ENCODE assay signal across 34 cellular contexts in genomic region chr4:119597377-119597776, GRCh38. TPM values are rescaled to one million over a fixed set of nuclear protein-coding genes. Genes with fewer than 3 reads are reported as not detected.
A peak's percentile ranks its signal among the peaks of the same experiment; 100 is the strongest.
DNase-seq lines count a peak whose midpoint lies in the region; ATAC-seq, FAIRE-seq and TF ChIP-seq lines count a peak whose summit lies in the region.
"Had no signal": no experiment of that assay in that cellular context is flagged by ENCODE, and none has a peak within 500 bp of the region (broad histone marks: within the 10 kb centered on the region; RNA-seq: fewer than 3 reads in every experiment).

No MANE protein-coding gene starts in this region.

- no peak overlapping the region for H3K4me3 Mint-ChIP-seq in astrocyte (ENCODE audit: unreplicated experiment)
- no peak overlapping the region for H3K4me3 Mint-ChIP-seq in natural killer cell
- H3K4me3 Mint-ChIP-seq: activated B cell treated with CpG ODN at 0.5 μM for 24 hours; activated naive CD8-positive, alpha-beta T cell treated with anti-CD3 and anti-CD28 coated beads, Interleukin-2, amount 50 U/mL, for 24 hours; activated T-cell treated with anti-CD3 and anti-CD28 coated beads, Interleukin-2, amount 50 U/mL, for 4 hours; CD8-positive, alpha-beta T cell; central memory CD8-positive, alpha-beta T cell; stimulated activated naive CD8-positive, alpha-beta T cell treated with anti-CD3 and anti-CD28 coated beads, Interleukin-15, Interleukin-2, amounts not matched to agents 100 ng/mL and 50 ng/mL, for 24 hours had no signal

- H3K4me3 ChIP-seq in H7 (ENCODE audit: insufficient read depth, low read depth, low read length) (no peak overlapping the region), astrocyte (ENCODE audit: insufficient read depth, low read depth, low read length) (no peak overlapping the region), skeletal muscle cell (ENCODE audit: low read depth, low read length) (no peak overlapping the region)
- H3K4me3 ChIP-seq: body of pancreas, esophagus squamous epithelium, HAP-1, right atrium auricular region, SJSA1, spleen, vagina had no signal

- H3K79me2 ChIP-seq in astrocyte (ENCODE audit: insufficient read depth, low read length): peaks cover 15% of the 10 kb centered on the region

- TF ChIP-seq CTCF in astrocyte (IDR thresholded peaks at IDR 0.05; ENCODE audit: insufficient read depth, low read depth, low read length) (no peak), natural killer cell (IDR thresholded peaks at IDR 0.05) (no peak)

- intact Hi-C loops in natural killer cell (cut with micrococcal nuclease): no loop called here

- no peak for FAIRE-seq in astrocyte (lab: Jason Lieb, UNC)
- FAIRE-seq: GM12891 had no signal

- no peak overlapping the region for H3K9ac ChIP-seq in astrocyte (ENCODE audit: low read length)

- H3K27ac ChIP-seq in astrocyte (ENCODE audit: low read depth, low read length): no peak overlapping the region
- H3K27ac ChIP-seq: body of pancreas, RWPE1, SJSA1, spleen, vagina had no signal

- H2AFZ ChIP-seq in astrocyte (ENCODE audit: low read depth, low read length): no peak overlapping the region

- no peaks in the 10 kb centered on the region for H3K9me3 Mint-ChIP-seq in astrocyte (ENCODE audit: unreplicated experiment)
- H3K9me3 Mint-ChIP-seq in natural killer cell: peaks cover 5 to 7% of the 10 kb centered on the region in 2 donors

- no peak for ATAC-seq in GM21390 (IDR thresholded peaks at IDR 0.05; ENCODE audit: unreplicated experiment)
- ATAC-seq in natural killer cell: no peak
- no peak for ATAC-seq in HG03432 (IDR thresholded peaks at IDR 0.05; ENCODE audit: unreplicated experiment)
- ATAC-seq: activated naive CD8-positive, alpha-beta T cell treated with anti-CD3 and anti-CD28 coated beads, Interleukin-2, amount 50 U/mL, for 24 hours; activated T-cell treated with anti-CD3 and anti-CD28 coated beads, Interleukin-2, amount 50 U/mL, for 4 hours; body of pancreas; CD8-positive, alpha-beta T cell; left lobe of liver had no signal

- no peak overlapping the region for H3K4me2 ChIP-seq in astrocyte (ENCODE audit: low read length)

- H3K27me3 Mint-ChIP-seq in astrocyte (ENCODE audit: low read depth, unreplicated experiment): no peaks in the 10 kb centered on the region
- H3K27me3 Mint-ChIP-seq in natural killer cell (ENCODE audit: low read depth in 2 of 2): peaks cover 0 to 5% of the 10 kb centered on the region in 2 donors
- H3K27me3 Mint-ChIP-seq: activated naive CD8-positive, alpha-beta T cell treated with anti-CD3 and anti-CD28 coated beads, Interleukin-2, amount 50 U/mL, for 24 hours; central memory CD8-positive, alpha-beta T cell had no signal

- no peaks in the 10 kb centered on the region for H3K4me1 ChIP-seq in astrocyte (ENCODE audit: insufficient read depth, low read length)
- H3K4me1 ChIP-seq: BE2C, esophagus squamous epithelium, right atrium auricular region, spleen had no signal

- H3K27ac Mint-ChIP-seq in astrocyte (ENCODE audit: unreplicated experiment) (no peak overlapping the region), natural killer cell (no peak overlapping the region)
- H3K27ac Mint-ChIP-seq: activated B cell treated with CpG ODN at 0.5 μM for 24 hours; activated naive CD8-positive, alpha-beta T cell treated with anti-CD3 and anti-CD28 coated beads, Interleukin-2, amount 50 U/mL, for 24 hours; CD8-positive, alpha-beta T cell; stimulated activated naive CD8-positive, alpha-beta T cell treated with anti-CD3 and anti-CD28 coated beads, Interleukin-15, Interleukin-2, amounts not matched to agents 100 ng/mL and 50 ng/mL, for 24 hours had no signal

- H3K36me3 ChIP-seq in H7 (replicated peaks; ENCODE audit: control insufficient read depth, insufficient read depth, low read length) (no peaks in the 10 kb centered on the region), astrocyte (ENCODE audit: insufficient read depth, low read length) (no peaks in the 10 kb centered on the region)
- H3K36me3 ChIP-seq: BE2C, esophagus squamous epithelium, HAP-1, right atrium auricular region, vagina had no signal

- H3K27me3 ChIP-seq in H7 (ENCODE audit: control insufficient read depth, insufficient read depth, low read length) (no peaks in the 10 kb centered on the region), astrocyte (ENCODE audit: insufficient read depth, low read length) (no peaks in the 10 kb centered on the region)
- H3K27me3 ChIP-seq: BE2C, body of pancreas, esophagus squamous epithelium, right atrium auricular region, SJSA1, spleen, vagina had no signal

- H3K4me1 Mint-ChIP-seq in astrocyte (ENCODE audit: low read depth, unreplicated experiment): no peaks in the 10 kb centered on the region
- no peaks in the 10 kb centered on the region for H3K4me1 Mint-ChIP-seq in natural killer cell
- H3K4me1 Mint-ChIP-seq: activated B cell treated with CpG ODN at 0.5 μM for 24 hours; activated naive CD8-positive, alpha-beta T cell treated with anti-CD3 and anti-CD28 coated beads, Interleukin-2, amount 50 U/mL, for 24 hours; central memory CD8-positive, alpha-beta T cell had no signal

- H3K9me3 ChIP-seq in astrocyte (ENCODE audit: insufficient read depth, low read depth, low read length): no peaks in the 10 kb centered on the region
- H3K9me3 ChIP-seq: BE2C, body of pancreas, esophagus squamous epithelium, HAP-1, right atrium auricular region, SJSA1, vagina had no signal

- H3K36me3 Mint-ChIP-seq in astrocyte (ENCODE audit: low read depth, unreplicated experiment) (no peaks in the 10 kb centered on the region), natural killer cell (no peaks in the 10 kb centered on the region)
- H3K36me3 Mint-ChIP-seq: CD8-positive, alpha-beta T cell had no signal

- DNase-seq in H7 (peak; percentile 17), astrocyte (ENCODE audit: low read depth) (peak; percentile 20), hepatic stellate cell (ENCODE audit: low spot score) (peak; percentile 41), skeletal muscle cell (ENCODE audit: low read depth) (peak; percentile 6), natural killer cell (no peak), NCI-H748 treated with DMSO at 0.1 percent for 48 hours (lab: John Stamatoyannopoulos, UW) (no peak)
- DNase-seq: ACHN; activated B cell treated with CpG ODN at 0.5 μM for 24 hours; activated gamma-delta T cell treated with Interleukin-2 at 50 U/mL for 16 hours; activated naive CD8-positive, alpha-beta T cell treated with anti-CD3 and anti-CD28 coated beads, Interleukin-2, amount 50 U/mL, for 24 hours; activated T-cell treated with anti-CD3 and anti-CD28 coated beads, Interleukin-2, amount 50 U/mL, for 4 hours; BE2C; body of pancreas; CD8-positive, alpha-beta T cell; dermis blood vessel endothelial cell; DMS 273 treated with DMSO at 0.1 percent for 48 hours; esophagus squamous epithelium; hippocampal formation; NCI-H146; NCI-H446; posterior cingulate gyrus; spleen; stimulated activated CD4-positive, alpha-beta T cell treated with anti-CD3 and anti-CD28 coated beads, Interleukin-2, amount 100 ng/mL, for 24 hours had no signal

- H4K20me1 ChIP-seq in astrocyte (ENCODE audit: insufficient read depth, low read length): peaks cover 7% of the 10 kb centered on the region

RNA-seq across cellular contexts. Expression of gene PDE5A, which starts 31.2 kb away (rescaled TPM):
- total RNA-seq in H7 (2014; rRNA removed; shearing (Covaris generic)): 17.2 and 24.4 TPM in 2 replicates
- total RNA-seq in astrocyte (2.2 and 3.6 TPM in 2 replicates), natural killer cell (1 to 10 TPM; 2.1 to 4.0 (median 2.5) TPM)

Comparison
In these comparisons a context has a peak if more than half of its experiments do, and no peak if none do; other contexts are left out.
1. DNase-seq: peak in H7 (single experiment), astrocyte (single experiment), hepatic stellate cell (single experiment) and skeletal muscle cell (single experiment); none in natural killer cell (single experiment) and NCI-H748 treated with DMSO at 0.1 percent for 48 hours (single experiment).